17 cellular contexts compared by ENCODE assay signal in genomic region chr13:68749801-68750200, GRCh38.
A peak's percentile ranks its signal among the peaks of the same experiment; 100 is the strongest.
DNase-seq lines count a peak whose midpoint lies in the region; FAIRE-seq and TF ChIP-seq lines count a peak whose summit lies in the region.
"Had no signal": no experiment of that assay in that cellular context is flagged by ENCODE, and none has a peak within 500 bp of the region (broad histone marks: within the 10 kb centered on the region; RNA-seq: fewer than 3 reads in every experiment).

No MANE protein-coding gene starts in this region.

- FAIRE-seq in astrocyte (lab: Jason Lieb, UNC) = no peak
- no peak for FAIRE-seq in endothelial cell of umbilical vein (lab: Jason Lieb, UNC)
- FAIRE-seq: A549, GM12878, GM18507 had no signal

- POLR2A ChIA-PET in endothelial cell of umbilical vein (lab: Charles Lee) = no interaction called here

- H3K27ac Mint-ChIP-seq in astrocyte (ENCODE audit: unreplicated experiment) = no peak overlapping the region
- H3K27ac Mint-ChIP-seq: CD4-positive, alpha-beta memory T cell had no signal

- H3K36me3 Mint-ChIP-seq in astrocyte (ENCODE audit: low read depth, unreplicated experiment) = no peaks in the 10 kb centered on the region
- H3K36me3 Mint-ChIP-seq: CD4-positive, alpha-beta memory T cell had no signal

- H3K4me2 ChIP-seq in OCI-LY3 (ENCODE audit: low read length) (no peak overlapping the region), astrocyte (ENCODE audit: low read length) (no peak overlapping the region), endothelial cell of umbilical vein (ENCODE audit: insufficient read depth, low read length) (no peak overlapping the region)
- H3K4me2 ChIP-seq: A549 had no signal

- H3K9me3 ChIP-seq in OCI-LY3 (ENCODE audit: insufficient read depth, low read length) (no peaks in the 10 kb centered on the region), astrocyte (ENCODE audit: insufficient read depth, low read depth, low read length) (no peaks in the 10 kb centered on the region), endothelial cell of umbilical vein (replicated peaks; ENCODE audit: control insufficient read depth, insufficient read depth, low read length) (no peaks in the 10 kb centered on the region)
- H3K9me3 ChIP-seq: A549, BE2C, HAP-1 had no signal

- H2AFZ ChIP-seq in OCI-LY3 (ENCODE audit: low read depth, low read length) = 0 out of 2 replicates have a peak overlapping the region, but pooled peaks have one; percentile 56
- H2AFZ ChIP-seq in astrocyte (ENCODE audit: low read depth, low read length) = no peak overlapping the region
- H2AFZ ChIP-seq in endothelial cell of umbilical vein (ENCODE audit: low read depth, low read length) = peak overlapping the region; percentile 48
- H2AFZ ChIP-seq: GM23248 had no signal

- no peak overlapping the region for H3K4me3 Mint-ChIP-seq in astrocyte (ENCODE audit: unreplicated experiment)
- H3K4me3 Mint-ChIP-seq: CD4-positive, alpha-beta memory T cell had no signal

- no peaks in the 10 kb centered on the region for H3K27me3 Mint-ChIP-seq in astrocyte (ENCODE audit: low read depth, unreplicated experiment)
- H3K27me3 Mint-ChIP-seq: CD4-positive, alpha-beta memory T cell had no signal

- H3K27me3 ChIP-seq in OCI-LY3 (ENCODE audit: low read depth, low read length) (no peaks in the 10 kb centered on the region), astrocyte (ENCODE audit: insufficient read depth, low read length) (no peaks in the 10 kb centered on the region), endothelial cell of umbilical vein (ENCODE audit: control insufficient read depth in 2 of 2, insufficient read depth in 2 of 2, low read length in 2 of 2) (no peaks in the 10 kb centered on the region)
- H3K27me3 ChIP-seq: BE2C had no signal

- no peaks in the 10 kb centered on the region for H3K9me3 Mint-ChIP-seq in astrocyte (ENCODE audit: unreplicated experiment)

- peak; percentile 2 for DNase-seq in ELR (ENCODE audit: low read depth)
- peak; percentile 6 for DNase-seq in astrocyte (ENCODE audit: low read depth)
- DNase-seq in endothelial cell of umbilical vein (ENCODE audit: low read depth, low spot score) = peak; percentile 29
- DNase-seq in activated CD8-positive, alpha-beta memory T cell treated with anti-CD3 and anti-CD28 coated beads, Interleukin-2, amount 50 U/mL, for 4 hours = no peak
- no peak for DNase-seq in GM03348 (ENCODE audit: low spot score)
- DNase-seq in NCI-H510A treated with DMSO at 0.1 percent for 48 hours (lab: John Stamatoyannopoulos, UW) = no peak
- DNase-seq: BE2C; CD4-positive, alpha-beta memory T cell; DND-41; GM23248 had no signal

- dilution Hi-C loops in endothelial cell of umbilical vein (cut with MboI; ENCODE audit: extremely low pct_ligation_motif_present, low sequenced_read_pairs) = no loop called here

- H3K4me3 ChIP-seq in OCI-LY3 (ENCODE audit: low read length) = no peak overlapping the region
- H3K4me3 ChIP-seq in astrocyte (ENCODE audit: insufficient read depth, low read depth, low read length) = no peak overlapping the region
- H3K4me3 ChIP-seq in endothelial cell of umbilical vein (replicated peaks in 1 of 3; ENCODE audit: insufficient read depth in 1 of 3, low read depth in 1 of 3, low read length in 3 of 3) = no peak overlapping the region
- H3K4me3 ChIP-seq: A549, GM12878, GM23248, HAP-1 had no signal

- no peaks in the 10 kb centered on the region for H4K20me1 ChIP-seq in OCI-LY3 (ENCODE audit: insufficient read depth, low read length)
- no peaks in the 10 kb centered on the region for H4K20me1 ChIP-seq in astrocyte (ENCODE audit: insufficient read depth, low read length)
- H4K20me1 ChIP-seq in endothelial cell of umbilical vein (replicated peaks; ENCODE audit: control insufficient read depth, extremely low read depth, insufficient read depth, low read length) = no peaks in the 10 kb centered on the region

- H3K27ac ChIP-seq in OCI-LY3 (ENCODE audit: low read length) (no peak overlapping the region), astrocyte (ENCODE audit: low read depth, low read length) (no peak overlapping the region), endothelial cell of umbilical vein (ENCODE audit: insufficient read depth, low read depth, low read length) (peak overlapping the region; percentile 53)
- H3K27ac ChIP-seq: A549, C4-2B, GM23248, HL-60 had no signal

- no peaks in the 10 kb centered on the region for H3K4me1 Mint-ChIP-seq in astrocyte (ENCODE audit: low read depth, unreplicated experiment)
- H3K4me1 Mint-ChIP-seq: CD4-positive, alpha-beta memory T cell had no signal

- no peak for TF ChIP-seq POLR2A in endothelial cell of umbilical vein (IDR thresholded peaks at IDR 0.05; ENCODE audit: low read depth, low read length)

- TF ChIP-seq CTCF in OCI-LY3 (IDR thresholded peaks at IDR 0.05; ENCODE audit: low read depth, low read length) (no peak), astrocyte (IDR thresholded peaks at IDR 0.05; ENCODE audit: insufficient read depth, low read depth, low read length) (no peak), endothelial cell of umbilical vein (IDR thresholded peaks at IDR 0.05; ENCODE audit: extremely low read depth in 1 of 2, insufficient read depth in 1 of 2, low read depth in 1 of 2, low read length in 2 of 2) (no peak)

- no peaks in the 10 kb centered on the region for H3K36me3 ChIP-seq in OCI-LY3 (replicated peaks; ENCODE audit: low read depth, low read length)
- no peaks in the 10 kb centered on the region for H3K36me3 ChIP-seq in astrocyte (ENCODE audit: insufficient read depth, low read length)
- no peaks in the 10 kb centered on the region for H3K36me3 ChIP-seq in endothelial cell of umbilical vein (ENCODE audit: control insufficient read depth in 2 of 2, extremely low read depth in 1 of 2, insufficient read depth in 2 of 2, low read length in 2 of 2)
- H3K36me3 ChIP-seq: BE2C, HAP-1 had no signal

- intact Hi-C loops in endothelial cell of umbilical vein (cut with micrococcal nuclease) = no loop called here

- H3K4me1 ChIP-seq in OCI-LY3 (ENCODE audit: low read length) = no peaks in the 10 kb centered on the region
- no peaks in the 10 kb centered on the region for H3K4me1 ChIP-seq in astrocyte (ENCODE audit: insufficient read depth, low read length)
- H3K4me1 ChIP-seq in endothelial cell of umbilical vein (ENCODE audit: control insufficient read depth, extremely low read depth, insufficient read depth, low read length) = peaks cover 11% of the 10 kb centered on the region
- H3K4me1 ChIP-seq: A549, HAP-1 had no signal

- BruUV-seq in endothelial cell of umbilical vein (replicated peaks; lab: Mats Ljungman, UMichigan) = no TSS peak

- H3K9me1 ChIP-seq in endothelial cell of umbilical vein (replicated peaks; ENCODE audit: control insufficient read depth, extremely low read depth, insufficient read depth, low read length) = no peaks in the 10 kb centered on the region

- CTCF ChIA-PET in endothelial cell of umbilical vein (lab: Charles Lee) = no interaction called here

- H3K79me2 ChIP-seq in OCI-LY3 (ENCODE audit: low read length) (no peaks in the 10 kb centered on the region), astrocyte (ENCODE audit: insufficient read depth, low read length) (no peaks in the 10 kb centered on the region), endothelial cell of umbilical vein (ENCODE audit: control insufficient read depth, insufficient read depth, low read length) (no peaks in the 10 kb centered on the region)

- H3K9ac ChIP-seq in OCI-LY3 (ENCODE audit: low read length) (no peak overlapping the region), astrocyte (ENCODE audit: low read length) (no peak overlapping the region), endothelial cell of umbilical vein (replicated peaks; ENCODE audit: extremely low read depth, insufficient read depth, low read length) (no peak overlapping the region)
- H3K9ac ChIP-seq: GM23248 had no signal

TF ChIP-seq in endothelial cell of umbilical vein, 7 proteins besides CTCF, POLR2A, EP300 and RAD21:
- TF ChIP-seq JUN (IDR thresholded peaks at IDR 0.05; ENCODE audit: borderline replicate concordance, insufficient read depth, insufficient read length, low read depth) (peak; percentile 37), FOS (IDR thresholded peaks at IDR 0.05; ENCODE audit: borderline replicate concordance, insufficient read depth, low read length) (peak; percentile 72), MAX (IDR thresholded peaks at IDR 0.05; ENCODE audit: insufficient read depth, insufficient read length) (no peak), GATA2 (IDR thresholded peaks at IDR 0.05; ENCODE audit: insufficient read depth, insufficient read length, low read depth, low read length) (peak; percentile 49)
TF ChIP-seq in endothelial cell of umbilical vein: peak in this region for 3.

Comparison
In these comparisons a context has a peak if more than half of its experiments do, and no peak if none do; other contexts are left out.
1. DNase-seq: peak in ELR (single experiment), astrocyte (single experiment) and endothelial cell of umbilical vein (single experiment); none in activated CD8-positive, alpha-beta memory T cell treated with anti-CD3 and anti-CD28 coated beads, Interleukin-2, amount 50 U/mL, for 4 hours (single experiment), GM03348 (single experiment) and NCI-H510A treated with DMSO at 0.1 percent for 48 hours (single experiment).